10 cellular contexts compared by ENCODE assay signal in the genomic region with DNA sequence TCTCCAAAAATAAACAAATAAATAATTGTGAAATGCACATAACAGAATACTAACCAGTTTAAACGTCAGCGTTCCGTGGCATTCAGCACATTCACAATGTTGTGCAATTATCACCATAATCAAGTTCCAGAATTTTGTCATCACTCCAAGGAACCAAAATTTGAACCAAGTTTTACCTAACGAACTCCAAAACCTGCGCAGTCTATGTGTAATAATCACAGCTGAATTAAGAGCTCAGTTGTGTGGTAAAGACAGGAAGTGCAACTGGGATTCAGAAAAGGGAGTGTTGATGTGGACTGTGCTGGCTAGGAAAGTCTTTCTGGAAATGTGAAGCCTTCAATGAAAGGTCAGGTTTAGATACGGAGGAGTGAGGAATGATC. TPM values are rescaled to one million over a fixed set of nuclear protein-coding genes. Genes with fewer than 3 reads are reported as not detected.
A peak's percentile ranks its signal among the peaks of the same experiment; 100 is the strongest.
DNase-seq lines count a peak whose midpoint lies in the region; ATAC-seq, FAIRE-seq and TF ChIP-seq lines count a peak whose summit lies in the region.
"Had no signal": no experiment of that assay in that cellular context is flagged by ENCODE, and none has a peak within 500 bp of the region (broad histone marks: within the 10 kb centered on the region; RNA-seq: fewer than 3 reads in every experiment).

No MANE protein-coding gene starts in this region.

- no peaks in the 10 kb centered on the region for H3K79me2 ChIP-seq in HepG2 (ENCODE audit: insufficient read depth, low read length)

- no peak for ATAC-seq in T-cell (replicated peaks in 1 of 4)
- ATAC-seq in HepG2, result no peak
- ATAC-seq in GM21825 (IDR thresholded peaks at IDR 0.05; ENCODE audit: unreplicated experiment), result no peak

- DNase-seq in A673 (ENCODE audit: low spot score), result no peak
- DNase-seq in GM12865 (ENCODE audit: low read depth), result no peak
- no peak for DNase-seq in T-cell
- DNase-seq in HepG2 (ENCODE audit: low spot score), result no peak
- no peak for DNase-seq in MG63
- no peak for DNase-seq in adrenal gland
- DNase-seq in NCI-H1436 (lab: John Stamatoyannopoulos, UW), result no peak

- no peak overlapping the region for H3K27ac Mint-ChIP-seq in T-cell

- peaks cover 12% of the 10 kb centered on the region for H3K4me1 ChIP-seq in A673 (ENCODE audit: insufficient read depth, low read length, poor library complexity, severe bottlenecking)
- H3K4me1 ChIP-seq in HepG2 (ENCODE audit: insufficient read depth, low read length), result peaks cover 70% of the 10 kb centered on the region
- peaks cover 9 to 27% of the 10 kb centered on the region in 2 donors for H3K4me1 ChIP-seq in adrenal gland (replicated peaks in 1 of 2)

- peak; percentile 17; the same call in 1 of the 2 replicates for TF ChIP-seq CTCF in A673 (conservative IDR thresholded peaks at IDR 0.05; ENCODE audit: low read depth, low read length)
- TF ChIP-seq CTCF in GM12865 (IDR thresholded peaks at IDR 0.05; ENCODE audit: insufficient read depth, low read depth, low read length, missing control alignments), result no peak
- no peak for TF ChIP-seq CTCF in HepG2 (CRISPR knock-in tag; IDR thresholded peaks at IDR 0.05)
- TF ChIP-seq CTCF in adrenal gland (IDR thresholded peaks at IDR 0.05), result peak in 1 of 6 experiments; percentile 21

- H3K36me3 ChIP-seq in A673 (ENCODE audit: insufficient read depth, low read length, poor library complexity, severe bottlenecking) (no peaks in the 10 kb centered on the region), HepG2 (replicated peaks in 1 of 2; ENCODE audit: control insufficient read depth in 1 of 2, insufficient read depth in 2 of 2, low read length in 2 of 2) (no peaks in the 10 kb centered on the region), MG63 (no peaks in the 10 kb centered on the region), adrenal gland (replicated peaks in 1 of 2) (no peaks in the 10 kb centered on the region)

- no peaks in the 10 kb centered on the region for H3K9me3 ChIP-seq in A673 (ENCODE audit: low read depth, low read length, poor library complexity, severe bottlenecking)
- H3K9me3 ChIP-seq in HepG2 (ENCODE audit: low read length), result no peaks in the 10 kb centered on the region
- no peaks in the 10 kb centered on the region for H3K9me3 ChIP-seq in MG63
- H3K9me3 ChIP-seq in adrenal gland (replicated peaks in 1 of 3), result no peaks in the 10 kb centered on the region

- H3K4me3 ChIP-seq in A673 (ENCODE audit: low read depth, low read length, poor library complexity, severe bottlenecking) (no peak overlapping the region), GM12865 (ENCODE audit: low read depth, low read length) (peak overlapping the region; percentile 56), HepG2 (replicated peaks in 1 of 3; ENCODE audit: insufficient read depth in 1 of 3, low read depth in 2 of 3, low read length in 3 of 3) (peak overlapping the region in 1 of 3 experiments; percentile 26; a peak in 2 of 6 replicates), MG63 (no peak overlapping the region), adrenal gland (no peak overlapping the region)

- FAIRE-seq in HepG2 (lab: Jason Lieb, UNC), result no peak

- no peaks in the 10 kb centered on the region for H3K36me3 Mint-ChIP-seq in T-cell

- peaks cover 5 to 7% of the 10 kb centered on the region in 2 donors for H3K27me3 Mint-ChIP-seq in T-cell

- TF ChIP-seq EP300 in HepG2 (IDR thresholded peaks at IDR 0.05; ENCODE audit: low read depth in 2 of 2, low read length in 2 of 2) (no peak), HepG2 (CRISPR knock-in tag; IDR thresholded peaks at IDR 0.05; ENCODE audit: borderline replicate concordance) (no peak)

- 19% methylated on average over 6 of the region's 6 CpGs for WGBS in HepG2 (ENCODE audit: low lambda C conversion rate)
- WGBS in adrenal gland, 4 donors, result 54 to 64% (median 59%) methylated on average over 6 of the region's 6 CpGs

- no peaks in the 10 kb centered on the region for H3K9me3 Mint-ChIP-seq in T-cell

- H2AFZ ChIP-seq in HepG2 (ENCODE audit: low read length), result peak overlapping the region; percentile 52

- H3K27me3 ChIP-seq in A673 (replicated peaks; ENCODE audit: insufficient read depth, low read depth, low read length, poor library complexity), result no peaks in the 10 kb centered on the region
- no peaks in the 10 kb centered on the region; a peak in 2 of 5 replicates for H3K27me3 ChIP-seq in HepG2 (ENCODE audit: control insufficient read depth in 1 of 2, insufficient read depth in 2 of 2, low read length in 2 of 2)
- H3K27me3 ChIP-seq in MG63, result no peaks in the 10 kb centered on the region
- H3K27me3 ChIP-seq in adrenal gland, result no peaks in the 10 kb centered on the region

- H3K9ac ChIP-seq in HepG2 (ENCODE audit: insufficient read depth, low read depth, low read length), result no peak overlapping the region

- peaks cover 20 to 35% (median 21%) of the 10 kb centered on the region in 3 donors for H3K4me1 Mint-ChIP-seq in T-cell

- POLR2A ChIA-PET in A673 (lab: Charles Lee; ENCODE audit: low non-redundant PET), result interaction anchor here (0.6 to 1.8 kb wide), 2 partner anchors 12 to 306 kb away, joined by 3 to 4 read pairs; a partner anchor contains a TSS
- POLR2A ChIA-PET in T-cell (lab: Charles Lee), result interaction anchor here in 1 of 2 donors (0.5 to 1.0 kb wide), 3 partner anchors 15 to 409 kb away, joined by 3 read pairs; a partner anchor contains a TSS
- POLR2A ChIA-PET in HepG2 (lab: Yijun Ruan, JAX), result interaction anchor here (1.3 to 1.9 kb wide), 4 partner anchors 16 to 59 kb away, joined by 3 to 6 read pairs (median 4); a partner anchor contains a TSS

- H3K27ac ChIP-seq in A673 (ENCODE audit: low read depth, low read length, poor library complexity, severe bottlenecking) (no peak overlapping the region), HepG2 (ENCODE audit: extremely low read length, insufficient read depth, low read length) (no peak overlapping the region), adrenal gland (no peak overlapping the region)

- H3K4me2 ChIP-seq in HepG2 (ENCODE audit: low read depth, low read length), result peak overlapping the region; percentile 83

- no peak for TF ChIP-seq POLR2A in HepG2 (IDR thresholded peaks at IDR 0.05; ENCODE audit: insufficient read depth in 1 of 2, low read depth in 2 of 2, low read length in 2 of 2)
- no peak for TF ChIP-seq POLR2A in adrenal gland (IDR thresholded peaks at IDR 0.05)

- in situ Hi-C loops in HepG2 (cut with HindIII; ENCODE audit: extremely low pct_ligation_motif_present, low pct_unique_long_range_greater_than_20kb), result no loop called here

- H3K4me3 Mint-ChIP-seq in T-cell, result peak overlapping the region in 2 of 3 donors; percentile 4 to 83

- TF ChIP-seq RAD21 in HepG2 (CRISPR knock-in tag; IDR thresholded peaks at IDR 0.05), result no peak

- BruUV-seq in A673 (replicated peaks; lab: Mats Ljungman, UMichigan) (no TSS peak), HepG2 (replicated peaks; lab: Mats Ljungman, UMichigan) (no TSS peak)

- CTCF ChIA-PET in A673 (lab: Charles Lee) (interaction anchor here (3.0 kb wide), 1 partner anchor 16 kb away, joined by 33 read pairs; no protein-coding TSS in a partner anchor), T-cell (lab: Charles Lee) (interaction anchor here (0.7 to 2.1 kb wide), 9 partner anchors 11 to 220 kb away, joined by 3 to 12 read pairs (median 4); a partner anchor contains a TSS), HepG2 (lab: Yijun Ruan, JAX; ENCODE audit: low intra/inter-chr PET ratio, low total read pairs) (interaction anchor here (0.9 kb wide), 1 partner anchor 52 kb away, joined by 5 read pairs; no protein-coding TSS in a partner anchor)

- no peaks in the 10 kb centered on the region for H4K20me1 ChIP-seq in HepG2 (ENCODE audit: insufficient read depth, low read length)

- intact Hi-C loops in A673 (cut with micrococcal nuclease; ENCODE audit: unreplicated experiment) (loop anchor here (5.0 kb wide), 2 partner anchors 115 to 220 kb away; a partner anchor contains a TSS), HepG2 (cut with micrococcal nuclease; ENCODE audit: unreplicated experiment) (loop anchor here (10.0 kb wide), 1 partner anchor 118 kb away; a partner anchor contains a TSS), adrenal gland (cut with DNase I) (loop anchor here in 1 of 2 donors (5.0 kb wide), 1 partner anchor 120 kb away; no protein-coding TSS in a partner anchor)

RNA-seq across cellular contexts. Expression of a gene that starts 5.4 kb away (rescaled TPM):
- 14.4 and 20.0 TPM in 2 replicates for total RNA-seq in A673 (2021)
- 10 to 100 TPM in 1 of 5 donors, 1 to 10 TPM in 1, under 1 TPM in 3; 0.50 to 10.2 (median 0.76) TPM for total RNA-seq in T-cell
- total RNA-seq in HepG2 (2016; rRNA removed; fragmentation: Illumina TruSeq; extraction: Trizol), result 5.9 and 15.2 TPM in 2 replicates
- 0.97 and 1.4 TPM in 2 replicates for total RNA-seq in HepG2 (2016; cell fraction: cytosol; rRNA removed; fragmentation: Illumina TruSeq; extraction: Trizol; ENCODE audit: low read depth)
- total RNA-seq in HepG2 (2016; cell fraction: insoluble cytoplasmic fraction; rRNA removed; fragmentation: Illumina TruSeq; extraction: Trizol), result 5.2 and 13.8 TPM in 2 replicates
- total RNA-seq in HepG2 (2016; cell fraction: membrane; rRNA removed; fragmentation: Illumina TruSeq; extraction: Trizol), result 2.5 and 3.3 TPM in 2 replicates
- total RNA-seq in HepG2 (2016; cell fraction: nucleus; rRNA removed; fragmentation: Illumina TruSeq; extraction: Trizol), result 13.7 and 14.4 TPM in 2 replicates
- 12.1 and 18.6 TPM in 2 replicates for polyA plus RNA-seq in HepG2 (2011; rRNA removed)
- polyA plus RNA-seq in HepG2 (2011; cell fraction: cytosol; rRNA removed), result 33.4 and 50.2 TPM in 2 replicates
- 24.8 and 27.5 TPM in 2 replicates for polyA plus RNA-seq in HepG2 (2011; cell fraction: nucleus; rRNA removed)
- polyA plus RNA-seq in HepG2 (2012), result 4.0 and 15.6 TPM in 2 replicates
- polyA plus RNA-seq in HepG2 (2016; cell fraction: cytosol; fragmentation: Illumina TruSeq; extraction: Trizol; ENCODE audit: low read depth), result 0.68 and 0.83 TPM in 2 replicates
- 3.9 and 5.4 TPM in 2 replicates for polyA plus RNA-seq in HepG2 (2016; cell fraction: insoluble cytoplasmic fraction; fragmentation: Illumina TruSeq; extraction: Trizol; ENCODE audit: low read depth)
- polyA plus RNA-seq in HepG2 (2016; cell fraction: membrane; fragmentation: Illumina TruSeq; extraction: Trizol; ENCODE audit: low read depth), result 1.1 and 2.3 TPM in 2 replicates
- 18.8 and 20.4 TPM in 2 replicates for polyA plus RNA-seq in HepG2 (2016; cell fraction: nucleus; fragmentation: Illumina TruSeq; extraction: Trizol; ENCODE audit: insufficient read depth, low read depth)
- polyA minus RNA-seq in HepG2 (2011; rRNA and poly(A)+ RNA removed; ENCODE audit: low replicate concordance), result 29.9 and 104 TPM in 2 replicates
- polyA minus RNA-seq in HepG2 (2011; cell fraction: cytosol; rRNA and poly(A)+ RNA removed), result 14.3 and 15.4 TPM in 2 replicates
- 13.8 and 15.8 TPM in 2 replicates for polyA minus RNA-seq in HepG2 (2011; cell fraction: nucleus; rRNA and poly(A)+ RNA removed)
- 1.8 and 13.6 TPM in 2 replicates for total RNA-seq in MG63 (2014; rRNA removed; shearing (Covaris generic); ENCODE audit: low replicate concordance)
- total RNA-seq in adrenal gland, result 100 to 1,000 TPM in 1 of 8 donors, 10 to 100 TPM in 7; 15.3 to 143 (median 45.8) TPM
- polyA plus RNA-seq in adrenal gland, result 10 to 100 TPM; 17.2 to 48.5 (median 30.5) TPM

RNA-seq across cellular contexts. Expression of a gene that starts 12.0 kb away (rescaled TPM):
- 81.3 and 89.3 TPM in 2 replicates for total RNA-seq in A673 (2021)
- 10 to 100 TPM; 18.4 to 21.4 (median 20.3) TPM for total RNA-seq in T-cell
- 11.9 and 20.8 TPM in 2 replicates for total RNA-seq in HepG2 (2016; rRNA removed; fragmentation: Illumina TruSeq; extraction: Trizol)
- total RNA-seq in HepG2 (2016; cell fraction: cytosol; rRNA removed; fragmentation: Illumina TruSeq; extraction: Trizol; ENCODE audit: low read depth), result 5.1 and 5.5 TPM in 2 replicates
- 11.0 and 17.9 TPM in 2 replicates for total RNA-seq in HepG2 (2016; cell fraction: insoluble cytoplasmic fraction; rRNA removed; fragmentation: Illumina TruSeq; extraction: Trizol)
- 25.7 and 27.9 TPM in 2 replicates for total RNA-seq in HepG2 (2016; cell fraction: membrane; rRNA removed; fragmentation: Illumina TruSeq; extraction: Trizol)
- total RNA-seq in HepG2 (2016; cell fraction: nucleus; rRNA removed; fragmentation: Illumina TruSeq; extraction: Trizol), result 16.9 and 17.9 TPM in 2 replicates
- polyA plus RNA-seq in HepG2 (2011; rRNA removed), result 26.3 and 28.8 TPM in 2 replicates
- polyA plus RNA-seq in HepG2 (2011; cell fraction: cytosol; rRNA removed), result 33.9 and 41.8 TPM in 2 replicates
- 21.0 and 21.5 TPM in 2 replicates for polyA plus RNA-seq in HepG2 (2011; cell fraction: nucleus; rRNA removed)
- 29.6 and 32.1 TPM in 2 replicates for polyA plus RNA-seq in HepG2 (2012)
- polyA plus RNA-seq in HepG2 (2016; cell fraction: cytosol; fragmentation: Illumina TruSeq; extraction: Trizol; ENCODE audit: low read depth), result 16.4 and 19.4 TPM in 2 replicates
- 51.2 and 62.2 TPM in 2 replicates for polyA plus RNA-seq in HepG2 (2016; cell fraction: insoluble cytoplasmic fraction; fragmentation: Illumina TruSeq; extraction: Trizol; ENCODE audit: low read depth)
- polyA plus RNA-seq in HepG2 (2016; cell fraction: membrane; fragmentation: Illumina TruSeq; extraction: Trizol; ENCODE audit: low read depth), result 61.9 and 66.3 TPM in 2 replicates
- 50.4 and 51.8 TPM in 2 replicates for polyA plus RNA-seq in HepG2 (2016; cell fraction: nucleus; fragmentation: Illumina TruSeq; extraction: Trizol; ENCODE audit: insufficient read depth, low read depth)
- polyA minus RNA-seq in HepG2 (2011; rRNA and poly(A)+ RNA removed; ENCODE audit: low replicate concordance), result 92.7 and 163 TPM in 2 replicates
- polyA minus RNA-seq in HepG2 (2011; cell fraction: cytosol; rRNA and poly(A)+ RNA removed), result 34.6 and 35.6 TPM in 2 replicates
- polyA minus RNA-seq in HepG2 (2011; cell fraction: nucleus; rRNA and poly(A)+ RNA removed), result 16.9 and 21.8 TPM in 2 replicates
- total RNA-seq in MG63 (2014; rRNA removed; shearing (Covaris generic); ENCODE audit: low replicate concordance), result 8.5 and 23.3 TPM in 2 replicates
- 10 to 100 TPM in 7 of 8 donors, 1 to 10 TPM in 1; 8.9 to 28.0 (median 20.6) TPM for total RNA-seq in adrenal gland
- polyA plus RNA-seq in adrenal gland, result 10 to 100 TPM in 2 of 3 donors, 1 to 10 TPM in 1; 9.6 to 13.0 (median 10.7) TPM

RNA-seq across cellular contexts. Expression of a gene that starts 18.3 kb away (rescaled TPM):
- total RNA-seq in A673 (2021) (0.31 TPM in 1 of 2 replicates, not detected in the other), T-cell (not detected), HepG2 (2016; rRNA removed; fragmentation: Illumina TruSeq; extraction: Trizol) (0.77 and 1.2 TPM in 2 replicates), adrenal gland (10 to 100 TPM; 10.3 to 46.9 (median 23.0) TPM)
- total RNA-seq in HepG2 (2016; cell fraction: cytosol; rRNA removed; fragmentation: Illumina TruSeq; extraction: Trizol; ENCODE audit: low read depth), result 0.26 and 0.40 TPM in 2 replicates
- total RNA-seq in HepG2 (2016; cell fraction: insoluble cytoplasmic fraction; rRNA removed; fragmentation: Illumina TruSeq; extraction: Trizol), result 0.76 and 0.78 TPM in 2 replicates
- total RNA-seq in HepG2 (2016; cell fraction: membrane; rRNA removed; fragmentation: Illumina TruSeq; extraction: Trizol), result 0.28 and 0.45 TPM in 2 replicates
- total RNA-seq in HepG2 (2016; cell fraction: nucleus; rRNA removed; fragmentation: Illumina TruSeq; extraction: Trizol), result 0.47 and 0.91 TPM in 2 replicates
- polyA plus RNA-seq in HepG2 (2011; rRNA removed) (0.86 TPM in 2 replicates), adrenal gland (10 to 100 TPM in 2 of 3 donors, 1 to 10 TPM in 1; 1.8 to 25.9 (median 20.3) TPM)
- polyA plus RNA-seq in HepG2 (2011; cell fraction: cytosol; rRNA removed), result 0.91 and 1.1 TPM in 2 replicates
- 0.96 and 1.1 TPM in 2 replicates for polyA plus RNA-seq in HepG2 (2011; cell fraction: nucleus; rRNA removed)
- 0.19 and 0.53 TPM in 2 replicates for polyA plus RNA-seq in HepG2 (2012)
- polyA plus RNA-seq in HepG2 (2016; cell fraction: cytosol; fragmentation: Illumina TruSeq; extraction: Trizol; ENCODE audit: low read depth), result 0.25 and 0.45 TPM in 2 replicates
- 0.39 and 0.53 TPM in 2 replicates for polyA plus RNA-seq in HepG2 (2016; cell fraction: insoluble cytoplasmic fraction; fragmentation: Illumina TruSeq; extraction: Trizol; ENCODE audit: low read depth)
- 0.16 and 0.49 TPM in 2 replicates for polyA plus RNA-seq in HepG2 (2016; cell fraction: membrane; fragmentation: Illumina TruSeq; extraction: Trizol; ENCODE audit: low read depth)
- polyA plus RNA-seq in HepG2 (2016; cell fraction: nucleus; fragmentation: Illumina TruSeq; extraction: Trizol; ENCODE audit: insufficient read depth, low read depth), result 1.1 and 1.6 TPM in 2 replicates
- polyA minus RNA-seq in HepG2 (2011; rRNA and poly(A)+ RNA removed; ENCODE audit: low replicate concordance), result 0.94 TPM in 1 of 2 replicates, not detected in the other
- not detected in 2 replicates for polyA minus RNA-seq in HepG2 (2011; cell fraction: cytosol; rRNA and poly(A)+ RNA removed)
- not detected in 2 replicates for polyA minus RNA-seq in HepG2 (2011; cell fraction: nucleus; rRNA and poly(A)+ RNA removed)
- total RNA-seq in MG63 (2014; rRNA removed; shearing (Covaris generic); ENCODE audit: low replicate concordance), result not detected in 2 replicates
- total RNA-seq: activated CD4-positive, alpha-beta T cell treated with anti-CD3 and anti-CD28 coated beads for 36 hours had no signal

RNA-seq across cellular contexts. Expression of a gene that starts 24.2 kb away (rescaled TPM):
- not detected in 2 replicates for total RNA-seq in A673 (2021)
- not detected for total RNA-seq in T-cell
- total RNA-seq in HepG2 (2016; rRNA removed; fragmentation: Illumina TruSeq; extraction: Trizol), result not detected in 2 replicates
- total RNA-seq in HepG2 (2016; cell fraction: cytosol; rRNA removed; fragmentation: Illumina TruSeq; extraction: Trizol; ENCODE audit: low read depth), result not detected in 2 replicates
- not detected in 2 replicates for total RNA-seq in HepG2 (2016; cell fraction: insoluble cytoplasmic fraction; rRNA removed; fragmentation: Illumina TruSeq; extraction: Trizol)
- not detected in 2 replicates for total RNA-seq in HepG2 (2016; cell fraction: membrane; rRNA removed; fragmentation: Illumina TruSeq; extraction: Trizol)
- not detected in 2 replicates for total RNA-seq in HepG2 (2016; cell fraction: nucleus; rRNA removed; fragmentation: Illumina TruSeq; extraction: Trizol)
- not detected in 2 replicates for polyA plus RNA-seq in HepG2 (2011; rRNA removed)
- polyA plus RNA-seq in HepG2 (2011; cell fraction: cytosol; rRNA removed), result not detected in 2 replicates
- polyA plus RNA-seq in HepG2 (2011; cell fraction: nucleus; rRNA removed), result not detected in 2 replicates
- polyA plus RNA-seq in HepG2 (2012), result not detected in 2 replicates
- not detected in 2 replicates for polyA plus RNA-seq in HepG2 (2016; cell fraction: cytosol; fragmentation: Illumina TruSeq; extraction: Trizol; ENCODE audit: low read depth)
- polyA plus RNA-seq in HepG2 (2016; cell fraction: insoluble cytoplasmic fraction; fragmentation: Illumina TruSeq; extraction: Trizol; ENCODE audit: low read depth), result not detected in 2 replicates
- not detected in 2 replicates for polyA plus RNA-seq in HepG2 (2016; cell fraction: membrane; fragmentation: Illumina TruSeq; extraction: Trizol; ENCODE audit: low read depth)
- polyA plus RNA-seq in HepG2 (2016; cell fraction: nucleus; fragmentation: Illumina TruSeq; extraction: Trizol; ENCODE audit: insufficient read depth, low read depth), result not detected in 2 replicates
- polyA minus RNA-seq in HepG2 (2011; rRNA and poly(A)+ RNA removed; ENCODE audit: low replicate concordance), result not detected in 2 replicates
- polyA minus RNA-seq in HepG2 (2011; cell fraction: cytosol; rRNA and poly(A)+ RNA removed), result not detected in 2 replicates
- polyA minus RNA-seq in HepG2 (2011; cell fraction: nucleus; rRNA and poly(A)+ RNA removed), result not detected in 2 replicates
- total RNA-seq in MG63 (2014; rRNA removed; shearing (Covaris generic); ENCODE audit: low replicate concordance), result not detected in 2 replicates
- under 1 TPM in 1 of 8 donors, not detected in 7; under 0.01 TPM for total RNA-seq in adrenal gland
- not detected for polyA plus RNA-seq in adrenal gland
- total RNA-seq: activated CD4-positive, alpha-beta T cell treated with anti-CD3 and anti-CD28 coated beads for 36 hours; omental fat pad had no signal

RNA-seq across cellular contexts. Expression of a gene that starts 59.1 kb away (rescaled TPM):
- total RNA-seq in A673 (2021), result 4.8 and 6.2 TPM in 2 replicates
- 1 to 10 TPM in 1 of 5 donors, under 1 TPM in 4; 0.13 to 3.2 (median 0.44) TPM for total RNA-seq in T-cell
- total RNA-seq in HepG2 (2016; rRNA removed; fragmentation: Illumina TruSeq; extraction: Trizol), result 6.0 and 7.2 TPM in 2 replicates
- 1.1 and 1.7 TPM in 2 replicates for total RNA-seq in HepG2 (2016; cell fraction: cytosol; rRNA removed; fragmentation: Illumina TruSeq; extraction: Trizol; ENCODE audit: low read depth)
- total RNA-seq in HepG2 (2016; cell fraction: insoluble cytoplasmic fraction; rRNA removed; fragmentation: Illumina TruSeq; extraction: Trizol), result 6.5 and 7.1 TPM in 2 replicates
- total RNA-seq in HepG2 (2016; cell fraction: membrane; rRNA removed; fragmentation: Illumina TruSeq; extraction: Trizol), result 5.7 and 5.9 TPM in 2 replicates
- total RNA-seq in HepG2 (2016; cell fraction: nucleus; rRNA removed; fragmentation: Illumina TruSeq; extraction: Trizol), result 5.8 and 7.8 TPM in 2 replicates
- 2.5 and 3.2 TPM in 2 replicates for polyA plus RNA-seq in HepG2 (2011; rRNA removed)
- polyA plus RNA-seq in HepG2 (2011; cell fraction: cytosol; rRNA removed), result 2.2 TPM in 2 replicates
- 4.4 and 4.7 TPM in 2 replicates for polyA plus RNA-seq in HepG2 (2011; cell fraction: nucleus; rRNA removed)
- 2.5 and 3.0 TPM in 2 replicates for polyA plus RNA-seq in HepG2 (2012)
- polyA plus RNA-seq in HepG2 (2016; cell fraction: cytosol; fragmentation: Illumina TruSeq; extraction: Trizol; ENCODE audit: low read depth), result 1.1 and 1.3 TPM in 2 replicates
- 7.6 and 11.3 TPM in 2 replicates for polyA plus RNA-seq in HepG2 (2016; cell fraction: insoluble cytoplasmic fraction; fragmentation: Illumina TruSeq; extraction: Trizol; ENCODE audit: low read depth)
- 4.1 and 4.2 TPM in 2 replicates for polyA plus RNA-seq in HepG2 (2016; cell fraction: membrane; fragmentation: Illumina TruSeq; extraction: Trizol; ENCODE audit: low read depth)
- polyA plus RNA-seq in HepG2 (2016; cell fraction: nucleus; fragmentation: Illumina TruSeq; extraction: Trizol; ENCODE audit: insufficient read depth, low read depth), result 22.1 and 23.0 TPM in 2 replicates
- polyA minus RNA-seq in HepG2 (2011; rRNA and poly(A)+ RNA removed; ENCODE audit: low replicate concordance), result 5.4 and 5.9 TPM in 2 replicates
- 4.0 and 5.4 TPM in 2 replicates for polyA minus RNA-seq in HepG2 (2011; cell fraction: cytosol; rRNA and poly(A)+ RNA removed)
- 2.4 and 5.7 TPM in 2 replicates for polyA minus RNA-seq in HepG2 (2011; cell fraction: nucleus; rRNA and poly(A)+ RNA removed)
- 2.1 TPM in 1 of 2 replicates, not detected in the other for total RNA-seq in MG63 (2014; rRNA removed; shearing (Covaris generic); ENCODE audit: low replicate concordance)
- 10 to 100 TPM in 4 of 8 donors, 1 to 10 TPM in 4; 3.9 to 28.7 (median 13.0) TPM for total RNA-seq in adrenal gland
- polyA plus RNA-seq in adrenal gland, result 10 to 100 TPM in 1 of 3 donors, 1 to 10 TPM in 2; 4.6 to 11.8 (median 9.1) TPM
